In genomic region chr1:223727541-223727940, GRCh38 we compare ENCODE assay signal across 2 cellular contexts.
TF ChIP-seq lines count a peak whose summit lies in the region.

No MANE protein-coding gene starts in this region.

TF ChIP-seq in endothelial cell of umbilical vein, 7 proteins besides CTCF, POLR2A, EP300 and RAD21:
- TF ChIP-seq MAX (IDR thresholded peaks at IDR 0.05; ENCODE audit: insufficient read depth, insufficient read length) (no peak), JUN (IDR thresholded peaks at IDR 0.05; ENCODE audit: borderline replicate concordance, insufficient read depth, insufficient read length, low read depth) (no peak), FOS (IDR thresholded peaks at IDR 0.05; ENCODE audit: borderline replicate concordance, insufficient read depth, low read length) (no peak), POLR2AphosphoS5 (IDR thresholded peaks at IDR 0.05; ENCODE audit: insufficient read depth, low read depth, low read length) (no peak), EZH2 (IDR thresholded peaks at IDR 0.05; ENCODE audit: borderline replicate concordance, low read depth, low read length, severe bottlenecking) (no peak)
TF ChIP-seq in endothelial cell of umbilical vein: peak in this region for 0.

TF ChIP-seq in WTC11, 78 proteins besides CTCF, POLR2A, EP300 and RAD21 (continued from another document):
- TF ChIP-seq SMAD4 (CRISPR knock-in tag; IDR thresholded peaks at IDR 0.05) = no peak
- TF ChIP-seq GRHL2 (CRISPR knock-in tag; IDR thresholded peaks at IDR 0.05; ENCODE audit: insufficient replicate concordance, severe bottlenecking) = no peak
- TF ChIP-seq NR2C2 (CRISPR knock-in tag; IDR thresholded peaks at IDR 0.05) = no peak
- TF ChIP-seq IRF2 (CRISPR knock-in tag; IDR thresholded peaks at IDR 0.05; ENCODE audit: borderline replicate concordance, low read depth) = no peak
- TF ChIP-seq CBFB (CRISPR knock-in tag; IDR thresholded peaks at IDR 0.05; ENCODE audit: low read depth) = no peak
- no peak for TF ChIP-seq CREB1 (CRISPR knock-in tag; IDR thresholded peaks at IDR 0.05)
- TF ChIP-seq RORB (CRISPR knock-in tag; IDR thresholded peaks at IDR 0.05) = no peak
- no peak for TF ChIP-seq ZNF425 (CRISPR knock-in tag; conservative IDR thresholded peaks at IDR 0.05)
- no peak for TF ChIP-seq ERG (CRISPR knock-in tag; IDR thresholded peaks at IDR 0.05)
- TF ChIP-seq TP53 (CRISPR knock-in tag; IDR thresholded peaks at IDR 0.05) = no peak
